ENCODE assay signal across 1 cellular context in genomic region chr17:73641779-73642580, GRCh38.
TF ChIP-seq lines count a peak whose summit lies in the region.

No MANE protein-coding gene starts in this region.

TF ChIP-seq in HEK293, 187 proteins besides CTCF, POLR2A, EP300 and RAD21 (continued from another document and continues in another):
- TF ChIP-seq REST (tag by site-specific recombination; IDR thresholded peaks at IDR 0.05) (no peak), ZNF707 (tag by site-specific recombination; IDR thresholded peaks at IDR 0.05) (no peak), ZNF544 (tag by site-specific recombination; IDR thresholded peaks at IDR 0.05) (no peak), ZBTB11 (tag by site-specific recombination; conservative IDR thresholded peaks at IDR 0.05; ENCODE audit: low read depth) (no peak), SALL2 (tag by site-specific recombination; IDR thresholded peaks at IDR 0.05; ENCODE audit: borderline replicate concordance) (no peak), ZNF785 (tag by site-specific recombination; IDR thresholded peaks at IDR 0.05) (no peak), ZNF701 (tag by site-specific recombination; IDR thresholded peaks at IDR 0.05) (no peak), ZNF175 (tag by site-specific recombination; IDR thresholded peaks at IDR 0.05) (no peak), PRDM10 (tag by site-specific recombination; IDR thresholded peaks at IDR 0.05) (0 out of 2 replicates have a peak, but pooled peaks have one; percentile 14), ZNF449 (tag by site-specific recombination; IDR thresholded peaks at IDR 0.05) (no peak), PRDM2 (tag by site-specific recombination; IDR thresholded peaks at IDR 0.05; ENCODE audit: borderline replicate concordance) (no peak), ZNF335 (tag by site-specific recombination; conservative IDR thresholded peaks at IDR 0.05) (peak; percentile 57), ZNF830 (tag by site-specific recombination; IDR thresholded peaks at IDR 0.05; ENCODE audit: low read depth) (no peak), ZBTB48 (tag by site-specific recombination; IDR thresholded peaks at IDR 0.05) (peak; percentile 63; the same call in 1 of the 2 replicates), KLF9 (tag by site-specific recombination; IDR thresholded peaks at IDR 0.05; ENCODE audit: low read depth) (no peak), ZBTB8A (tag by site-specific recombination; IDR thresholded peaks at IDR 0.05) (peak; percentile 65), GFI1B (tag by site-specific recombination; IDR thresholded peaks at IDR 0.05) (no peak), SP7 (tag by site-specific recombination; IDR thresholded peaks at IDR 0.05) (peak; percentile 54), ZNF610 (tag by site-specific recombination; IDR thresholded peaks at IDR 0.05; ENCODE audit: borderline replicate concordance) (no peak), ZBTB49 (tag by site-specific recombination; IDR thresholded peaks at IDR 0.05; ENCODE audit: low read depth) (no peak), ZNF202 (tag by site-specific recombination; IDR thresholded peaks at IDR 0.05; ENCODE audit: borderline replicate concordance) (no peak), WT1 (tag by site-specific recombination; IDR thresholded peaks at IDR 0.05) (no peak), ZNF280C (tag by site-specific recombination; IDR thresholded peaks at IDR 0.05) (no peak), HOXA7 (CRISPR knock-in tag; IDR thresholded peaks at IDR 0.05; ENCODE audit: borderline replicate concordance) (no peak), ZNF223 (tag by site-specific recombination; IDR thresholded peaks at IDR 0.05) (no peak), ZNF423 (tag by site-specific recombination; IDR thresholded peaks at IDR 0.05) (peak; percentile 73), IKZF3 (tag by site-specific recombination; IDR thresholded peaks at IDR 0.05) (peak; percentile 95), GLIS2 (tag by site-specific recombination; IDR thresholded peaks at IDR 0.05) (peak; percentile 62), ZNF157 (tag by site-specific recombination; IDR thresholded peaks at IDR 0.05) (no peak), BCL11A (tag by site-specific recombination; IDR thresholded peaks at IDR 0.05; ENCODE audit: low read depth) (no peak)
